22 cellular contexts compared by ENCODE assay signal in genomic region chr10:102804382-102804781, GRCh38. TPM values are rescaled to one million over a fixed set of nuclear protein-coding genes. Genes with fewer than 3 reads are reported as not detected.
DNase-seq lines count a peak whose midpoint lies in the region; ATAC-seq, FAIRE-seq and TF ChIP-seq lines count a peak whose summit lies in the region.
"Had no signal": no experiment of that assay in that cellular context is flagged by ENCODE, and none has a peak within 500 bp of the region (broad histone marks: within the 10 kb centered on the region; RNA-seq: fewer than 3 reads in every experiment).

No MANE protein-coding gene starts in this region.

- H3K27ac ChIP-seq in brain microvascular endothelial cell (peak overlapping the region; percentile 91), gastrocnemius medialis (peak overlapping the region; percentile 39 to 93 (median 65))
- H3K27ac ChIP-seq: 22Rv1 had no signal

- H3K36me3 ChIP-seq in brain microvascular endothelial cell (replicated peaks) (peaks cover 26% of the 10 kb centered on the region), gastrocnemius medialis (peaks cover 0 to 6% of the 10 kb centered on the region in 2 donors)

- TF ChIP-seq CTCF in brain microvascular endothelial cell (IDR thresholded peaks at IDR 0.05; ENCODE audit: low read depth, low read length, missing control alignments) (no peak), gastrocnemius medialis (IDR thresholded peaks at IDR 0.05 in 4 of 5, conservative IDR thresholded peaks at IDR 0.05 in 1 of 5) (no peak)

- H3K4me3 Mint-ChIP-seq in T-helper 1 cell treated with Interleukin-12 subunit alpha and Interleukin-12 subunit beta and Interleukin-4 antibody, amounts not matched to agents 30 μg/mL and 1 μg/mL, for 36 hours, result no peak overlapping the region
- H3K4me3 Mint-ChIP-seq: activated B cell treated with CpG ODN at 0.5 μM for 24 hours; activated naive CD8-positive, alpha-beta T cell treated with anti-CD3 and anti-CD28 coated beads, Interleukin-2, amount 10 ng/mL, durations not matched to agents 7 days and 5 days had no signal

- H3K9me3 Mint-ChIP-seq in T-helper 1 cell treated with Interleukin-12 subunit alpha and Interleukin-12 subunit beta and Interleukin-4 antibody, amounts not matched to agents 30 μg/mL and 1 μg/mL, for 36 hours, result peaks cover 5% of the 10 kb centered on the region
- H3K9me3 Mint-ChIP-seq: activated B cell treated with CpG ODN at 0.5 μM for 24 hours had no signal

- H3K4me1 ChIP-seq in gastrocnemius medialis, result peaks cover 57 to 65% of the 10 kb centered on the region in 2 donors

- H3K27ac Mint-ChIP-seq in T-helper 1 cell treated with Interleukin-12 subunit alpha and Interleukin-12 subunit beta and Interleukin-4 antibody, amounts not matched to agents 30 μg/mL and 1 μg/mL, for 36 hours, result peak overlapping the region; percentile 55
- H3K27ac Mint-ChIP-seq: activated B cell treated with CpG ODN at 0.5 μM for 24 hours; activated naive CD8-positive, alpha-beta T cell treated with anti-CD3 and anti-CD28 coated beads, Interleukin-2, amount 10 ng/mL, durations not matched to agents 7 days and 5 days had no signal

- intact Hi-C loops in gastrocnemius medialis (cut with DNase I; ENCODE audit: low total_unique reads), result no loop called here

- H3K27me3 Mint-ChIP-seq in T-helper 1 cell treated with Interleukin-12 subunit alpha and Interleukin-12 subunit beta and Interleukin-4 antibody, amounts not matched to agents 30 μg/mL and 1 μg/mL, for 36 hours (ENCODE audit: low read depth), result no peaks in the 10 kb centered on the region
- H3K27me3 Mint-ChIP-seq: activated B cell treated with CpG ODN at 0.5 μM for 24 hours; activated naive CD8-positive, alpha-beta T cell treated with anti-CD3 and anti-CD28 coated beads, Interleukin-2, amount 10 ng/mL, durations not matched to agents 7 days and 5 days had no signal

- ATAC-seq in gastrocnemius medialis (no peak), GM18517 (IDR thresholded peaks at IDR 0.05; ENCODE audit: unreplicated experiment) (no peak), HG03571 (IDR thresholded peaks at IDR 0.05; ENCODE audit: unreplicated experiment) (no peak)
- ATAC-seq: right cardiac atrium had no signal

- H3K27me3 ChIP-seq in brain microvascular endothelial cell (replicated peaks), result no peaks in the 10 kb centered on the region
- no peaks in the 10 kb centered on the region for H3K27me3 ChIP-seq in gastrocnemius medialis

- H3K9me3 ChIP-seq in gastrocnemius medialis, result no peaks in the 10 kb centered on the region

- in situ Hi-C loops in brain microvascular endothelial cell (cut with HindIII; ENCODE audit: low pct_ligation_motif_present, low sequenced_read_pairs), result no loop called here
- in situ Hi-C loops in gastrocnemius medialis (cut with MboI; ENCODE audit: low sequenced_read_pairs in 4 of 4), result loop anchor here in 1 of 4 donors (10.0 kb wide), 1 partner anchor 60 kb away; the partner anchor contains the start of gene WBP1L

- peak; percentile 45 for FAIRE-seq in GM12891 (lab: Jason Lieb, UNC)
- FAIRE-seq: D721Med, frontal cortex had no signal

- H3K4me3 ChIP-seq in brain microvascular endothelial cell (ENCODE audit: low read depth, low read length), result no peak overlapping the region
- no peak overlapping the region for H3K4me3 ChIP-seq in gastrocnemius medialis

- peaks cover 24% of the 10 kb centered on the region for H3K4me1 Mint-ChIP-seq in T-helper 1 cell treated with Interleukin-12 subunit alpha and Interleukin-12 subunit beta and Interleukin-4 antibody, amounts not matched to agents 30 μg/mL and 1 μg/mL, for 36 hours (ENCODE audit: low read depth)

- TF ChIP-seq POLR2A in GM12891 (IDR thresholded peaks at IDR 0.05; ENCODE audit: low read depth, low read length), result no peak
- no peak for TF ChIP-seq POLR2A in gastrocnemius medialis (IDR thresholded peaks at IDR 0.05)

- DNase-seq in T-helper 1 cell (no peak), GM12891 (ENCODE audit: insufficient read length, low spot score) (no peak), brain microvascular endothelial cell (no peak), gastrocnemius medialis (no peak), NCI-H2081 (lab: John Stamatoyannopoulos, UW) (no peak)
- DNase-seq: activated B cell treated with CpG ODN at 0.5 μM for 24 hours; activated naive CD8-positive, alpha-beta T cell treated with anti-CD3 and anti-CD28 coated beads, Interleukin-2, amount 10 ng/mL, durations not matched to agents 7 days and 5 days; NCI-H1417; OCI-M1; right cardiac atrium; SIG-M5; substantia nigra had no signal

- H3K36me3 Mint-ChIP-seq in T-helper 1 cell treated with Interleukin-12 subunit alpha and Interleukin-12 subunit beta and Interleukin-4 antibody, amounts not matched to agents 30 μg/mL and 1 μg/mL, for 36 hours (ENCODE audit: low read depth), result peaks cover 25% of the 10 kb centered on the region

TF ChIP-seq in GM12891, 5 proteins besides CTCF, POLR2A, EP300 and RAD21:
- TF ChIP-seq TAF1 (IDR thresholded peaks at IDR 0.05; ENCODE audit: low read depth, low read length), result no peak
- no peak for TF ChIP-seq POLR2AphosphoS5 (IDR thresholded peaks at IDR 0.05; ENCODE audit: low read depth, low read length)
- TF ChIP-seq POU2F2 (IDR thresholded peaks at IDR 0.05; ENCODE audit: low read depth, low read length), result no peak
- TF ChIP-seq SPI1 (IDR thresholded peaks at IDR 0.05; ENCODE audit: low read depth, low read length), result no peak
- TF ChIP-seq PAX5 (IDR thresholded peaks at IDR 0.05; ENCODE audit: insufficient read depth, low read length, severe bottlenecking), result no peak

RNA-seq across cellular contexts. Expression of gene CYP17A1, which starts 32.8 kb away (rescaled TPM):
- not detected for polyA plus RNA-seq in GM12891 (2012; ENCODE audit: low read depth, missing spikeins)
- 1 to 10 TPM in 1 of 4 donors, not detected in 3; 4.2 TPM for total RNA-seq in gastrocnemius medialis
- total RNA-seq: activated B cell treated with CpG ODN at 0.5 μM for 24 hours; activated naive CD8-positive, alpha-beta T cell treated with anti-CD3 and anti-CD28 coated beads, Interleukin-2, amount 10 ng/mL, durations not matched to agents 7 days and 5 days; frontal cortex; G401; LHCN-M2; mononuclear cell; right cardiac atrium; T-helper 1 cell treated with Interleukin-12 subunit alpha and Interleukin-12 subunit beta and Interleukin-4 antibody, amounts not matched to agents 30 ng/mL and 1 ng/mL, for 36 hours had no signal

RNA-seq across cellular contexts. Expression of gene BORCS7, which starts 49.7 kb away (rescaled TPM):
- 9.8 TPM for polyA plus RNA-seq in GM12891 (2012; ENCODE audit: low read depth, missing spikeins)
- total RNA-seq in gastrocnemius medialis, result 10 to 100 TPM; 18.1 to 38.2 (median 27.1) TPM
